In the genomic region with DNA sequence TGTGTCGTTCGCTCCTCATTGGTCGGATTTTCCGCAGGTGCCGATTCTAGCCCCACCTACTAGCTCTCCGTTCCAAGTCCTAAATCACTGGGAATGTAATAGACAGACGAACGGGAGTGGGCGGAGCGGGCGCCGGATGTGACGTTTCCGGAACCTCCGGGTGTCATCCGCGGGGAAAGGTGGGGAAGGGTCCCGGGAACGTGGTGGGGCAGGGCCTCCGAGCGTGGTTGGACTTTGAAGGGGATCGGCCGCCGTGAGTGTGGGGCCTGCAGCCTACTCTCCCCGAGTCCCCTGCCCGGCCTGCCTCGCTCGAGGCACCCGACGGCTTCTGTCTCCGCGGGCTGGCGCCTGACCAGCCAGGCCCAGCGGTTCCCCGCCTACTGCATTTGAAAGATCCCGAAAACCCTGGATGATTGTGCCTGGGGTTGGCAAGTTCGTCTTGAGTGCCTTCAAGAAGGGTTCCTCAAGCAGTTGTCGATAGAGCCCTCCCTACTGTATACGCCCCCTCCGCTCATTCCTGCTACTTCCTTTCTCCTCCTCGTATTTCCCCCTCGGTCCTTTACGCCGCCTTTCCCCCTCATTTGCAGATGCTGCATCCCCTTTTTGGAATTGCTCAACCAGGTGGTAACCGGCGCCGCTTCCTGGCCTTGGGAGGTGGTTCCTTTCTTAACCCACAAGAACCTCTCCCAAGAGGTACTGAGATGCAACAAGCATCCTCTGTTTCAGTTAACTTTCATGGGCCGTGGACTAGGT, we compare ENCODE assay signal across 8 cellular contexts. TPM values are rescaled to one million over a fixed set of nuclear protein-coding genes. Genes with fewer than 3 reads are reported as not detected.
DNase-seq lines count a peak whose midpoint lies in the region; ATAC-seq and TF ChIP-seq lines count a peak whose summit lies in the region.

TSS of gene STAMBP (plus strand) at position 144 of the 753 bp plus-strand sequence. CDS start 1,896 bp downstream, outside the sequence.

- H3K4me3 ChIP-seq in GM12864 (ENCODE audit: low read depth, low read length) = peak within 1 kb of the TSS; percentile 90
- peak within 1 kb of the TSS; percentile 74 for H3K4me3 ChIP-seq in thymus (ENCODE audit: low read length)

- peak within 1 kb of the TSS; percentile 93 for H3K27ac Mint-ChIP-seq in osteocyte (ENCODE audit: unreplicated experiment)

- peaks cover 21% of the 10 kb centered on the region for H3K36me3 ChIP-seq in thymus (ENCODE audit: control insufficient read depth, insufficient read depth)

- peaks cover 1% of the 10 kb centered on the region for H3K9me3 ChIP-seq in thymus (ENCODE audit: control insufficient read depth)

- H3K27ac ChIP-seq in thymus (ENCODE audit: low read depth) = peak within 1 kb of the TSS; percentile 86

- peak; percentile 95 for DNase-seq in GM12864 (ENCODE audit: low read depth)
- peak; percentile 88 to 99 (median 95) for DNase-seq in NCI-H1417 (lab: John Stamatoyannopoulos, UW)
- DNase-seq in SW 1271 (lab: John Stamatoyannopoulos, UW) = peak; percentile 84 to 96
- DNase-seq in activated naive CD8-positive, alpha-beta T cell treated with anti-CD3 and anti-CD28 coated beads, Interleukin-2, amount 50 U/mL, for 16 hours (ENCODE audit: low read depth, low spot score) = peak; percentile 63
- DNase-seq in head of caudate nucleus = peak; percentile 93 to 99 (median 99)
- DNase-seq in osteocyte (ENCODE audit: extremely low spot score, unreplicated experiment) = peak; percentile 96

- ATAC-seq in HG02759 (IDR thresholded peaks at IDR 0.05; ENCODE audit: unreplicated experiment) = peak; percentile 84

- H3K4me3 Mint-ChIP-seq in osteocyte (ENCODE audit: unreplicated experiment) = peak within 1 kb of the TSS; percentile 93

- no peaks in the 10 kb centered on the region for H3K27me3 Mint-ChIP-seq in osteocyte (ENCODE audit: unreplicated experiment)

- no peaks in the 10 kb centered on the region for H3K27me3 ChIP-seq in thymus (ENCODE audit: control insufficient read depth, insufficient read depth)

- intact Hi-C loops in head of caudate nucleus (cut with DNase I) = no loop called here

- TF ChIP-seq CTCF in GM12864 (IDR thresholded peaks at IDR 0.05; ENCODE audit: low read depth, low read length, missing control alignments) (no peak), osteocyte (IDR thresholded peaks at IDR 0.05) (no peak)

- H3K36me3 Mint-ChIP-seq in osteocyte (ENCODE audit: unreplicated experiment) = peaks cover 15% of the 10 kb centered on the region

- H3K9me3 Mint-ChIP-seq in osteocyte (ENCODE audit: unreplicated experiment) = no peaks in the 10 kb centered on the region

- under 1% methylated on average over 48 of the region's 48 CpGs for WGBS in thymus

- peaks cover 11% of the 10 kb centered on the region for H3K4me1 ChIP-seq in thymus (ENCODE audit: control insufficient read depth, insufficient read depth, low read length)

- H3K4me1 Mint-ChIP-seq in osteocyte (ENCODE audit: unreplicated experiment) = peaks cover 34% of the 10 kb centered on the region

RNA-seq across cellular contexts. Expression of gene STAMBP, which starts in this region (rescaled TPM):
- 34.6 and 39.1 TPM in 2 replicates for total RNA-seq in osteocyte
- polyA plus RNA-seq in thymus = 48.8 TPM

Comparison
In these comparisons a context has a peak if more than half of its experiments do, and no peak if none do; other contexts are left out.
1. Peak in every context shown above with its lines: DNase-seq, ATAC-seq, H3K4me3 ChIP-seq and H3K27ac ChIP-seq.